ENCODE assay signal across 23 cellular contexts in genomic region chr20:51061646-51062045, GRCh38. TPM values are rescaled to one million over a fixed set of nuclear protein-coding genes. Genes with fewer than 3 reads are reported as not detected.
"Had no signal": no experiment of that assay in that cellular context is flagged by ENCODE, and none has a peak within 500 bp of the region (broad histone marks: within the 10 kb centered on the region; RNA-seq: fewer than 3 reads in every experiment).

No MANE protein-coding gene starts in this region.

- FAIRE-seq: astrocyte, islet of Langerhans, TTC549 had no signal

- H3K36me3 Mint-ChIP-seq: activated naive CD8-positive, alpha-beta T cell treated with anti-CD3 and anti-CD28 coated beads, Interleukin-2, amount 10 ng/mL, durations not matched to agents 7 days and 5 days had no signal

- H3K27ac Mint-ChIP-seq: activated naive CD8-positive, alpha-beta T cell treated with anti-CD3 and anti-CD28 coated beads, Interleukin-2, amount 10 ng/mL, durations not matched to agents 7 days and 5 days; nephron; T-helper 1 cell treated with Interleukin-12 subunit alpha and Interleukin-12 subunit beta and Interleukin-4 antibody, amounts not matched to agents 30 μg/mL and 1 μg/mL, for 36 hours had no signal

- H3K4me1 Mint-ChIP-seq: activated naive CD8-positive, alpha-beta T cell treated with anti-CD3 and anti-CD28 coated beads, Interleukin-2, amount 10 ng/mL, durations not matched to agents 7 days and 5 days; nephron had no signal

- H3K4me3 Mint-ChIP-seq: activated naive CD8-positive, alpha-beta T cell treated with anti-CD3 and anti-CD28 coated beads, Interleukin-2, amount 10 ng/mL, durations not matched to agents 7 days and 5 days; nephron; T-helper 1 cell treated with Interleukin-12 subunit alpha and Interleukin-12 subunit beta and Interleukin-4 antibody, amounts not matched to agents 30 μg/mL and 1 μg/mL, for 36 hours had no signal

- DNase-seq: activated effector memory CD4-positive, alpha-beta T cell treated with Interleukin-2 at 50 U/mL for 16 hours; activated naive CD8-positive, alpha-beta T cell treated with anti-CD3 and anti-CD28 coated beads, Interleukin-2, amount 10 ng/mL, durations not matched to agents 7 days and 5 days; amniotic stem cell; dorsolateral prefrontal cortex; effector memory CD4-positive, alpha-beta T cell; gastrocnemius medialis; glutamatergic neuron; left lung; lower lobe of right lung; mesenchymal stem cell; posterior cingulate gyrus; right cardiac atrium; SK-N-SH; stomach; SW 1271; T-helper 9 cell; thyroid gland; upper lobe of left lung had no signal

- ATAC-seq: gastrocnemius medialis, left lung, lower lobe of right lung, right cardiac atrium had no signal

- H3K9me3 Mint-ChIP-seq: nephron had no signal

RNA-seq across cellular contexts. Expression of gene KCNG1, which starts 38.7 kb away (rescaled TPM):
- total RNA-seq: activated naive CD8-positive, alpha-beta T cell treated with anti-CD3 and anti-CD28 coated beads, Interleukin-2, amount 10 ng/mL, durations not matched to agents 7 days and 5 days; gastrocnemius medialis; lower lobe of right lung had no signal
